ENCODE assay signal across 24 cellular contexts in genomic region chr5:110077147-110077546, GRCh38.
DNase-seq lines count a peak whose midpoint lies in the region; ATAC-seq and FAIRE-seq lines count a peak whose summit lies in the region.
"Had no signal": no experiment of that assay in that cellular context is flagged by ENCODE, and none has a peak within 500 bp of the region (broad histone marks: within the 10 kb centered on the region; RNA-seq: fewer than 3 reads in every experiment).

No MANE protein-coding gene starts in this region.

- peaks cover 39% of the 10 kb centered on the region for H3K9me3 ChIP-seq in BLaER1

- H3K9me3 Mint-ChIP-seq in activated CD4-positive, alpha-beta T cell treated with anti-CD3 and anti-CD28 coated beads for 36 hours (ENCODE audit: low read depth): peaks cover 14% of the 10 kb centered on the region

- DNase-seq in activated CD4-positive, alpha-beta T cell treated with anti-CD3 and anti-CD28 coated beads for 36 hours: no peak
- no peak for DNase-seq in activated CD4-positive, alpha-beta T cell treated with anti-CD3 and anti-CD28 coated beads for 48 hours
- DNase-seq in RCC 7860 (ENCODE audit: low spot score): peak; percentile 64
- DNase-seq in glomerular visceral epithelial cell (ENCODE audit: extremely low spot score): peak; percentile 65
- DNase-seq: C1 segment of cervical spinal cord; Calu3; CD4-positive, alpha-beta memory T cell; COR-L47; DMS53; DMS79 treated with DMSO at 0.1 percent for 48 hours; GF-D8; GM23248; H7; HCEC 1CT had no signal

- H3K36me3 Mint-ChIP-seq in activated CD4-positive, alpha-beta T cell treated with anti-CD3 and anti-CD28 coated beads for 36 hours (ENCODE audit: low read depth): no peaks in the 10 kb centered on the region

- no peak for FAIRE-seq in RCC 7860 (lab: Jason Lieb, UNC)
- FAIRE-seq: A204.1, GM12891, GM19239, H1 had no signal

- H3K4me1 Mint-ChIP-seq in activated CD4-positive, alpha-beta T cell treated with anti-CD3 and anti-CD28 coated beads for 36 hours: peaks cover 6% of the 10 kb centered on the region
- H3K4me1 Mint-ChIP-seq: B cell; CD4-positive, alpha-beta memory T cell had no signal

- intact Hi-C loops in activated CD4-positive, alpha-beta T cell treated with anti-CD3 and anti-CD28 coated beads for 36 hours (cut with DNase I, micrococcal nuclease): no loop called here

- H3K9ac ChIP-seq in BLaER1: no peak overlapping the region
- H3K9ac ChIP-seq: GM23248 had no signal

- peak; percentile 49 for ATAC-seq in activated CD4-positive, alpha-beta T cell treated with anti-CD3 and anti-CD28 coated beads for 36 hours
- no peak for ATAC-seq in HG02840 (IDR thresholded peaks at IDR 0.05; ENCODE audit: low FRiP score, unreplicated experiment)
- ATAC-seq in GM18498 (IDR thresholded peaks at IDR 0.05; ENCODE audit: unreplicated experiment): no peak
- ATAC-seq in HG02973 (IDR thresholded peaks at IDR 0.05; ENCODE audit: unreplicated experiment): no peak

- peaks cover 4% of the 10 kb centered on the region; the same call in 1 of the 2 replicates for H3K36me3 ChIP-seq in BLaER1

- H3K4me3 ChIP-seq in BLaER1: no peak overlapping the region
- H3K4me3 ChIP-seq: GM23248 had no signal

- no peak overlapping the region for H3K27ac ChIP-seq in BLaER1
- H3K27ac ChIP-seq: 22Rv1, GM23248 had no signal

- H3K27ac Mint-ChIP-seq in activated CD4-positive, alpha-beta T cell treated with anti-CD3 and anti-CD28 coated beads for 36 hours: peak overlapping the region; percentile 63
- H3K27ac Mint-ChIP-seq: B cell; CD4-positive, alpha-beta memory T cell had no signal

- POLR2A ChIA-PET in activated CD4-positive, alpha-beta T cell treated with anti-CD3 and anti-CD28 coated beads for 36 hours (lab: Charles Lee): no interaction called here

- H4K20me1 ChIP-seq in BLaER1: no peaks in the 10 kb centered on the region

- 0 out of 2 replicates have a peak overlapping the region, but pooled peaks have one; percentile 12 for H3K4me2 ChIP-seq in BLaER1

- H3K4me1 ChIP-seq in BLaER1: peaks cover 39% of the 10 kb centered on the region

- no peak overlapping the region for H3K4me3 Mint-ChIP-seq in activated CD4-positive, alpha-beta T cell treated with anti-CD3 and anti-CD28 coated beads for 36 hours
- H3K4me3 Mint-ChIP-seq: B cell; CD4-positive, alpha-beta memory T cell had no signal

- H3K27me3 ChIP-seq in BLaER1: no peaks in the 10 kb centered on the region

- peaks cover 3% of the 10 kb centered on the region for H3K27me3 Mint-ChIP-seq in activated CD4-positive, alpha-beta T cell treated with anti-CD3 and anti-CD28 coated beads for 36 hours

- CTCF ChIA-PET in activated CD4-positive, alpha-beta T cell treated with anti-CD3 and anti-CD28 coated beads for 36 hours (lab: Charles Lee): interaction anchor here (0.6 kb wide), 1 partner anchor 194 kb away, joined by 3 read pairs; no protein-coding TSS in a partner anchor

Comparison
In these comparisons a context has a peak if more than half of its experiments do, and no peak if none do; other contexts are left out.
1. DNase-seq: peak in RCC 7860 (single experiment) and glomerular visceral epithelial cell (single experiment); none in activated CD4-positive, alpha-beta T cell treated with anti-CD3 and anti-CD28 coated beads for 36 hours (single experiment) and activated CD4-positive, alpha-beta T cell treated with anti-CD3 and anti-CD28 coated beads for 48 hours (single experiment).